In genomic region chr15:27058939-27059338, GRCh38 we compare ENCODE assay signal across 18 cellular contexts.
DNase-seq lines count a peak whose midpoint lies in the region; ATAC-seq, FAIRE-seq and TF ChIP-seq lines count a peak whose summit lies in the region.
"Had no signal": no experiment of that assay in that cellular context is flagged by ENCODE, and none has a peak within 500 bp of the region (broad histone marks: within the 10 kb centered on the region; RNA-seq: fewer than 3 reads in every experiment).

No MANE protein-coding gene starts in this region.

- CTCF ChIA-PET in PC-3 (lab: Charles Lee): no interaction called here
- CTCF ChIA-PET in CD8-positive, alpha-beta T cell (lab: Charles Lee): no interaction called here

- H2BK12ac ChIP-seq in trophoblast cell (ENCODE audit: low read length): peak overlapping the region; percentile 23

- H4K91ac ChIP-seq in trophoblast cell (ENCODE audit: low read depth, low read length): peak overlapping the region; percentile 27

- H3K23ac ChIP-seq in trophoblast cell (ENCODE audit: low read length): no peak overlapping the region

- no peak overlapping the region for H3K4me3 ChIP-seq in PC-3 (ENCODE audit: low read length)
- H3K4me3 ChIP-seq in trophoblast cell (ENCODE audit: low read depth, low read length): no peak overlapping the region
- no peak overlapping the region for H3K4me3 ChIP-seq in CD8-positive, alpha-beta T cell (ENCODE audit: low read depth, low read length)
- H3K4me3 ChIP-seq: A549; BLaER1 treated with 17β-estradiol and CSF1 and Interleukin-3, amounts not matched to agents 10 nM and 100 nM; HAP-1 had no signal

- POLR2A ChIA-PET in PC-3 (lab: Charles Lee; ENCODE audit: unreplicated experiment): no interaction called here
- POLR2A ChIA-PET in CD8-positive, alpha-beta T cell (lab: Charles Lee): no interaction called here

- no peaks in the 10 kb centered on the region for H3F3A ChIP-seq in PC-3 (ENCODE audit: low read length, unreplicated experiment)

- no peak for TF ChIP-seq POLR2A in GM12891 (IDR thresholded peaks at IDR 0.05; ENCODE audit: low read depth, low read length)

- H3K27ac ChIP-seq in PC-3 (ENCODE audit: low read length): peak overlapping the region; percentile 89; the same call in 1 of the 2 replicates
- H3K27ac ChIP-seq in trophoblast cell (ENCODE audit: low read depth, low read length): no peak overlapping the region
- no peak overlapping the region for H3K27ac ChIP-seq in CD8-positive, alpha-beta T cell (ENCODE audit: low read depth, low read length)
- H3K27ac ChIP-seq: A549; BLaER1 treated with 17β-estradiol and CSF1 and Interleukin-3, amounts not matched to agents 10 nM and 100 nM had no signal

- no peaks in the 10 kb centered on the region for H3K9me2 ChIP-seq in PC-3 (replicated peaks; ENCODE audit: low read length)

- FAIRE-seq in GM12891 (lab: Jason Lieb, UNC): no peak
- FAIRE-seq in frontal cortex (lab: Jason Lieb, UNC): no peak
- FAIRE-seq: GM12892, H54 had no signal

- H4K20me1 ChIP-seq in PC-3 (ENCODE audit: low read length): no peaks in the 10 kb centered on the region
- H4K20me1 ChIP-seq: BLaER1 treated with 17β-estradiol and CSF1 and Interleukin-3, amounts not matched to agents 10 nM and 100 nM had no signal

- H3K79me2 ChIP-seq in PC-3 (ENCODE audit: low read length) (no peaks in the 10 kb centered on the region), trophoblast cell (ENCODE audit: control insufficient read depth, insufficient read depth, low read length, poor library complexity) (no peaks in the 10 kb centered on the region)

- no peak overlapping the region for H4K12ac ChIP-seq in trophoblast cell (ENCODE audit: low read depth, low read length)

- no peaks in the 10 kb centered on the region for H3K27me3 Mint-ChIP-seq in CD8-positive, alpha-beta T cell (ENCODE audit: low read depth)
- H3K27me3 Mint-ChIP-seq: CD4-positive, alpha-beta T cell had no signal

- H3K4me1 ChIP-seq in PC-3 (ENCODE audit: insufficient read depth, low read length) (no peaks in the 10 kb centered on the region; the same call in 1 of the 2 replicates), trophoblast cell (ENCODE audit: control insufficient read depth in 1 of 2, insufficient read depth in 2 of 2, low read length in 2 of 2) (peaks cover 5 to 7% of the 10 kb centered on the region in 2 experiments)
- no peaks in the 10 kb centered on the region for H3K4me1 ChIP-seq in CD8-positive, alpha-beta T cell (ENCODE audit: insufficient read depth, low read length)
- H3K4me1 ChIP-seq: Caco-2, HAP-1 had no signal

- no peak overlapping the region for H3K18ac ChIP-seq in trophoblast cell (ENCODE audit: low read length)

- no peak overlapping the region for H3K27ac Mint-ChIP-seq in CD8-positive, alpha-beta T cell
- H3K27ac Mint-ChIP-seq: CD14-positive monocyte; CD4-positive, alpha-beta T cell; HFFc6 had no signal

- WGBS in trophoblast cell (ENCODE audit: extremely low coverage, insufficient coverage, insufficient read length): no CpG with 5 or more reads among the region's 2 CpGs

- no peaks in the 10 kb centered on the region for H3K4me1 Mint-ChIP-seq in CD8-positive, alpha-beta T cell (ENCODE audit: low read depth)
- H3K4me1 Mint-ChIP-seq: CD14-positive monocyte had no signal

- H3K14ac ChIP-seq in trophoblast cell (ENCODE audit: low read length): no peak overlapping the region

- H4K8ac ChIP-seq in trophoblast cell (ENCODE audit: low read depth, low read length): no peak overlapping the region

- H3K36me3 ChIP-seq in PC-3 (ENCODE audit: low read depth, low read length) (no peaks in the 10 kb centered on the region), trophoblast cell (ENCODE audit: control insufficient read depth in 1 of 2, insufficient read depth in 2 of 2, low read length in 2 of 2) (no peaks in the 10 kb centered on the region)
- H3K36me3 ChIP-seq in CD8-positive, alpha-beta T cell (ENCODE audit: insufficient read depth, low read length): no peaks in the 10 kb centered on the region
- H3K36me3 ChIP-seq: BE2C; BLaER1 treated with 17β-estradiol and CSF1 and Interleukin-3, amounts not matched to agents 10 nM and 100 nM; HAP-1 had no signal

- peaks cover 5% of the 10 kb centered on the region for H3K9me3 Mint-ChIP-seq in CD8-positive, alpha-beta T cell

- ATAC-seq in PC-3: no peak
- no peak for ATAC-seq in CD8-positive, alpha-beta T cell

- H3K27me3 ChIP-seq in PC-3 (ENCODE audit: low read length) (no peaks in the 10 kb centered on the region), trophoblast cell (ENCODE audit: insufficient read depth, low read length) (no peaks in the 10 kb centered on the region)
- H3K27me3 ChIP-seq in CD8-positive, alpha-beta T cell (ENCODE audit: insufficient read depth, low read length): no peaks in the 10 kb centered on the region
- H3K27me3 ChIP-seq: BE2C; BLaER1 treated with 17β-estradiol and CSF1 and Interleukin-3, amounts not matched to agents 10 nM and 100 nM had no signal

- BruUV-seq in PC-3 (replicated peaks; lab: Mats Ljungman, UMichigan): no TSS peak

- H3K9ac ChIP-seq in PC-3 (ENCODE audit: low read length) (no peak overlapping the region), trophoblast cell (ENCODE audit: low read length) (no peak overlapping the region)
- H3K9ac ChIP-seq: BLaER1 treated with 17β-estradiol and CSF1 and Interleukin-3, amounts not matched to agents 10 nM and 100 nM had no signal

- no peak overlapping the region for H2BK5ac ChIP-seq in trophoblast cell (ENCODE audit: low read depth, low read length, poor library complexity)

- H3K79me1 ChIP-seq in trophoblast cell (ENCODE audit: low read length): no peaks in the 10 kb centered on the region

- no peak overlapping the region for H2BK120ac ChIP-seq in trophoblast cell (ENCODE audit: insufficient read depth, low read length, poor library complexity)

- DNase-seq in COLO829 (ENCODE audit: low spot score) (peak; percentile 51), PC-3 (no peak), trophoblast cell (no peak), GM12891 (ENCODE audit: insufficient read length, low spot score) (no peak), frontal cortex (ENCODE audit: low spot score in 2 of 2) (no peak)
- DNase-seq in CD8-positive, alpha-beta T cell: no peak
- DNase-seq: CD4-positive, alpha-beta T cell; GF-D8; GOT3 had no signal

- TF ChIP-seq CTCF in PC-3 (conservative IDR thresholded peaks at IDR 0.05; ENCODE audit: low read depth, low read length): no peak
- TF ChIP-seq CTCF in CD8-positive, alpha-beta T cell (IDR thresholded peaks at IDR 0.05): no peak

- intact Hi-C loops in PC-3 (cut with micrococcal nuclease): no loop called here
- intact Hi-C loops in CD8-positive, alpha-beta T cell (cut with DNase I, micrococcal nuclease): no loop called here

- H3K4me3 Mint-ChIP-seq in CD8-positive, alpha-beta T cell: no peak overlapping the region
- H3K4me3 Mint-ChIP-seq: CD14-positive monocyte; CD4-positive, alpha-beta T cell; HFFc6 had no signal

- H3K4me2 ChIP-seq in PC-3 (ENCODE audit: low read length) (no peak overlapping the region), trophoblast cell (ENCODE audit: low read length) (no peak overlapping the region)

- H2AFZ ChIP-seq in PC-3 (ENCODE audit: low read length) (no peak overlapping the region), trophoblast cell (ENCODE audit: insufficient read depth, low read length, poor library complexity) (no peak overlapping the region)

- no peak overlapping the region for H2AK5ac ChIP-seq in trophoblast cell (ENCODE audit: low read length)

- no peak overlapping the region for H3K4ac ChIP-seq in trophoblast cell (ENCODE audit: low read depth, low read length)

- no peaks in the 10 kb centered on the region for H3K36me3 Mint-ChIP-seq in CD8-positive, alpha-beta T cell
- H3K36me3 Mint-ChIP-seq: CD14-positive monocyte had no signal

- H3K9me3 ChIP-seq in PC-3 (ENCODE audit: low read length) (no peaks in the 10 kb centered on the region), trophoblast cell (ENCODE audit: insufficient read depth, low read depth, low read length) (no peaks in the 10 kb centered on the region)
- H3K9me3 ChIP-seq in CD8-positive, alpha-beta T cell (ENCODE audit: low read length): no peaks in the 10 kb centered on the region
- H3K9me3 ChIP-seq: A549, BE2C, Caco-2, HAP-1 had no signal

TF ChIP-seq in GM12891, 5 proteins besides CTCF, POLR2A, EP300 and RAD21:
- TF ChIP-seq POLR2AphosphoS5 (IDR thresholded peaks at IDR 0.05; ENCODE audit: low read depth, low read length) (no peak), TAF1 (IDR thresholded peaks at IDR 0.05; ENCODE audit: low read depth, low read length) (no peak), PAX5 (IDR thresholded peaks at IDR 0.05; ENCODE audit: insufficient read depth, low read length, severe bottlenecking) (no peak), POU2F2 (IDR thresholded peaks at IDR 0.05; ENCODE audit: low read depth, low read length) (no peak), SPI1 (IDR thresholded peaks at IDR 0.05; ENCODE audit: low read depth, low read length) (no peak)
